ENCODE assay signal across 3 cellular contexts in genomic region chr12:62135553-62136200, GRCh38.
TF ChIP-seq lines count a peak whose summit lies in the region.

No MANE protein-coding gene starts in this region.

TF ChIP-seq in A549, 52 proteins besides CTCF, POLR2A, EP300 and RAD21:
- TF ChIP-seq ZFP36 (IDR thresholded peaks at IDR 0.05; ENCODE audit: borderline replicate concordance, partially characterized antibody): no peak
- peak; percentile 71 for TF ChIP-seq MAFK (IDR thresholded peaks at IDR 0.05; ENCODE audit: partially characterized antibody)
- peak in 1 of 2 experiments; percentile 49; a peak in 2 of 4 replicates for TF ChIP-seq CEBPB (IDR thresholded peaks at IDR 0.05)
TF ChIP-seq in A549: peak in this region for 2.

TF ChIP-seq in IMR-90, 13 proteins besides CTCF, POLR2A, EP300 and RAD21:
- TF ChIP-seq BHLHE40 (IDR thresholded peaks at IDR 0.05; ENCODE audit: low read depth, low read length) (no peak), CEBPB (IDR thresholded peaks at IDR 0.05; ENCODE audit: low read depth, low read length) (peak; percentile 91), MAFK (IDR thresholded peaks at IDR 0.05; ENCODE audit: low read depth, low read length) (peak; percentile 43; the same call in 1 of the 2 replicates)

TF ChIP-seq in H1, 55 proteins besides CTCF, POLR2A, EP300 and RAD21:
- TF ChIP-seq SAP30 (IDR thresholded peaks at IDR 0.05; ENCODE audit: insufficient read depth, insufficient replicate concordance, low read length): no peak
- TF ChIP-seq TEAD4 (IDR thresholded peaks at IDR 0.05; ENCODE audit: low read depth, low read length): no peak
- no peak for TF ChIP-seq BACH1 (IDR thresholded peaks at IDR 0.05; ENCODE audit: low read length)
- peak; percentile 92 for TF ChIP-seq CEBPB (IDR thresholded peaks at IDR 0.05; ENCODE audit: low read depth, low read length)
- no peak for TF ChIP-seq TCF12 (IDR thresholded peaks at IDR 0.05; ENCODE audit: low read depth, low read length)
